2 cellular contexts compared by ENCODE assay signal in the genomic region with DNA sequence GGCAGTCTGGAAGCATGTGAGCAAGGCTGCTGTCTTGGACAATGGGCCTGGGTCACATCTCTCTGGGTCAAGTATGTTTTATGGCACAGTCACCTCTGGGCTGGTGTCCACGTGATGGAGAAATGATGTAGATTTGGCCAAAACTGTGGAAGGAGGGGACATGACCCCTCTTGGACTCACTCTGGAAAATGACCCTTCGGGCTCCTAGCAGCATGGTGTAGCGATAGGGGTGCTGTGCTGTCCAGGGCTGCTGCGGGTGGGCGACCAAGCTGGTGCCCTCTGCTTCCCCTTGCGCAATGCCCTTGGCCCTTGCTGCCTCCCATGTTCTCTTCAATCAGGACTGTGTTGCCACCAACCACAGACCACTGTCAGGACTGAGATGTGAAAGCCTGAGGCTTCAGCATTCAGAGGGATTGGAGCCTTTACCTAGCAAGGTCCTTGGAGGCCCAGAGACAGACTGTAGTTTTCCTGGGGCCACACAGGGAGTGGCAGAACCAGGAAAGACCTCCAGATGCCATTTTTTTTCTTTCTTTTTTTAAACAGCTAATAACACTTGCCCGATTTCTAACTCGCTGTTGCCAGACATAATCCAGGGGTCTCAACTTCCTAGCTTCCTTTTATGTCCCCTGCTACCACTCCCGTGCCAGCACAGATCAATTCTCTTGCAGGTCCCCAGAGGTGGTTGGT.
A peak's percentile ranks its signal among the peaks of the same experiment; 100 is the strongest.
TF ChIP-seq lines count a peak whose summit lies in the region.

No MANE protein-coding gene starts in this region.

TF ChIP-seq in A549, 52 proteins besides CTCF, POLR2A, EP300 and RAD21:
- TF ChIP-seq TFCP2L1 (CRISPR knock-in tag; IDR thresholded peaks at IDR 0.05), result no peak
- peak; percentile 30 to 69; a peak in 3 of 4 replicates for TF ChIP-seq CEBPB (IDR thresholded peaks at IDR 0.05)

TF ChIP-seq in IMR-90, 13 proteins besides CTCF, POLR2A, EP300 and RAD21:
- TF ChIP-seq CEBPB (IDR thresholded peaks at IDR 0.05; ENCODE audit: low read depth, low read length) (peak; percentile 70), FOS (IDR thresholded peaks at IDR 0.05; ENCODE audit: low read depth, low read length) (no peak), MXI1 (IDR thresholded peaks at IDR 0.05; ENCODE audit: borderline replicate concordance, low read depth, low read length) (no peak)
TF ChIP-seq in IMR-90: peak in this region for 1.
